Comparison of ENCODE assay signal across 16 cellular contexts in the genomic region with DNA sequence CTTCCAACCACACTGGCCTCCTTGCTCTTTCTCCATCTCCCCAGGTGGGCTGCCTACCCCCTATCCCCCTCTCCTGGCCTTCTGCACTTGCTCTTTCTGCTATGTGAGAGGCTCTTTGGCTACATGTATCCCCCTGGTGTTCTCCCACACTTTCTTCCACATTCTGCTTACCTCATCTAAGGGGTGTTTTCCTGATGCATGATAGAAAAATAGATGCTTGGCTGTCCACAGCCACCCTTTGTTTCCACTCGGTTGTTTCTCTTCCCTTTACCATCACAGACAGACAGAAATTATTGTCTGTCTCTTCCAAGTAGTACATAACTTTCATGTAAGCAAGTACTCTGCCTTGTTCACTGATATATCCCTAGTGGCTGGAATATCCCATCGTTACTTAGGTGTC. TPM values are rescaled to one million over a fixed set of nuclear protein-coding genes. Genes with fewer than 3 reads are reported as not detected.
DNase-seq lines count a peak whose midpoint lies in the region; ATAC-seq, FAIRE-seq and TF ChIP-seq lines count a peak whose summit lies in the region.
"Had no signal": no experiment of that assay in that cellular context is flagged by ENCODE, and none has a peak within 500 bp of the region (broad histone marks: within the 10 kb centered on the region; RNA-seq: fewer than 3 reads in every experiment).

No MANE protein-coding gene starts in this region.

- no peaks in the 10 kb centered on the region for H3K9me2 ChIP-seq in OCI-LY1 (ENCODE audit: low read depth, low read length)

- H4K20me1 ChIP-seq in OCI-LY1 (ENCODE audit: insufficient read depth, low read length) = no peaks in the 10 kb centered on the region

- H3K79me2 ChIP-seq in OCI-LY1 (ENCODE audit: insufficient read depth, low read length) = peaks cover 39% of the 10 kb centered on the region

- DNase-seq in GM19239 (ENCODE audit: insufficient read length, low spot score) (no peak), SKM-1 treated with dmso at 0.1 percent for 144 hours (lab: John Stamatoyannopoulos, UW; ENCODE audit: unreplicated experiment) (no peak), GM12892 (ENCODE audit: insufficient read length) (no peak)
- no peak for DNase-seq in activated CD4-positive, alpha-beta T cell treated with anti-CD3 and anti-CD28 coated beads, Interleukin-2, amount 50 U/mL, for 48 hours
- DNase-seq in activated CD4-positive, alpha-beta T cell treated with anti-CD3 and anti-CD28 coated beads, Interleukin-2, amount 50 U/mL, for 1 hour = no peak
- DNase-seq: ACHN; CD4-positive, alpha-beta memory T cell; DMS153; DMS79; GF-D8; GM23248 had no signal

- TF ChIP-seq CTCF in OCI-LY1 (IDR thresholded peaks at IDR 0.05; ENCODE audit: low read length) = no peak

- no peaks in the 10 kb centered on the region for H3K27me3 ChIP-seq in OCI-LY1 (ENCODE audit: insufficient read depth, low read length)

- peak overlapping the region; percentile 15; the same call in 1 of the 2 replicates for H3K4me2 ChIP-seq in OCI-LY1 (ENCODE audit: low read length)

- H3K9ac ChIP-seq in OCI-LY1 (ENCODE audit: low read length) = no peak overlapping the region
- H3K9ac ChIP-seq: GM23248 had no signal

- no peak overlapping the region for H3K4me3 ChIP-seq in OCI-LY1 (ENCODE audit: low read depth, low read length, poor library complexity, severe bottlenecking)
- H3K4me3 ChIP-seq: GM23248, HAP-1 had no signal

- H3K4me1 ChIP-seq in OCI-LY1 (ENCODE audit: insufficient read depth, low read length, severe bottlenecking) = peaks cover 66% of the 10 kb centered on the region
- H3K4me1 ChIP-seq: HAP-1 had no signal

- no peaks in the 10 kb centered on the region for H3K9me3 Mint-ChIP-seq in stimulated activated memory B cell treated with anti-CD40 and anti-IgM and Interleukin-4, amounts not matched to agents 10 μg/mL and 1 μg/mL and 100 μg/mL, for 72 hours
- H3K9me3 Mint-ChIP-seq: CD14-positive monocyte had no signal

- peaks cover 8% of the 10 kb centered on the region; the same call in 1 of the 2 replicates for H3K36me3 ChIP-seq in OCI-LY1 (ENCODE audit: insufficient read depth, low read length)
- H3K36me3 ChIP-seq: HAP-1 had no signal

- H3K4me3 Mint-ChIP-seq in stimulated activated memory B cell treated with anti-CD40 and anti-IgM and Interleukin-4, amounts not matched to agents 10 μg/mL and 1 μg/mL and 100 μg/mL, for 72 hours = no peak overlapping the region
- H3K4me3 Mint-ChIP-seq: CD14-positive monocyte had no signal

- peaks cover 17% of the 10 kb centered on the region for H3K4me1 Mint-ChIP-seq in stimulated activated memory B cell treated with anti-CD40 and anti-IgM and Interleukin-4, amounts not matched to agents 10 μg/mL and 1 μg/mL and 100 μg/mL, for 72 hours

- no peaks in the 10 kb centered on the region for H3K9me3 ChIP-seq in OCI-LY1 (ENCODE audit: low read length)
- H3K9me3 ChIP-seq: HAP-1 had no signal

- H3K27ac ChIP-seq in OCI-LY1 (ENCODE audit: low read depth, low read length, poor library complexity, severe bottlenecking) = peak overlapping the region; percentile 56
- H3K27ac ChIP-seq: GM23248 had no signal

- no peak overlapping the region for H2AFZ ChIP-seq in OCI-LY1 (ENCODE audit: low read length)
- H2AFZ ChIP-seq: GM23248 had no signal

- peak; percentile 72 for ATAC-seq in stimulated activated memory B cell treated with anti-CD40 and anti-IgM and Interleukin-4, amounts not matched to agents 10 μg/mL and 1 μg/mL and 100 μg/mL, for 72 hours

- no peak overlapping the region for H3K27ac Mint-ChIP-seq in stimulated activated memory B cell treated with anti-CD40 and anti-IgM and Interleukin-4, amounts not matched to agents 10 μg/mL and 1 μg/mL and 100 μg/mL, for 72 hours
- H3K27ac Mint-ChIP-seq: CD14-positive monocyte; CD4-positive, alpha-beta memory T cell had no signal

- no peak for TF ChIP-seq POLR2A in GM12892 (IDR thresholded peaks at IDR 0.05; ENCODE audit: low read depth, low read length)

- no peaks in the 10 kb centered on the region for H3F3A ChIP-seq in OCI-LY1 (ENCODE audit: insufficient read depth, low read length)

- peak; percentile 26 for FAIRE-seq in GM19239 (lab: Jason Lieb, UNC)
- no peak for FAIRE-seq in GM12892 (lab: Jason Lieb, UNC)
- FAIRE-seq: A204.1 had no signal

- H3K27me3 Mint-ChIP-seq in stimulated activated memory B cell treated with anti-CD40 and anti-IgM and Interleukin-4, amounts not matched to agents 10 μg/mL and 1 μg/mL and 100 μg/mL, for 72 hours = no peaks in the 10 kb centered on the region
- H3K27me3 Mint-ChIP-seq: CD4-positive, alpha-beta memory T cell had no signal

- peaks cover 6% of the 10 kb centered on the region for H3K36me3 Mint-ChIP-seq in stimulated activated memory B cell treated with anti-CD40 and anti-IgM and Interleukin-4, amounts not matched to agents 10 μg/mL and 1 μg/mL and 100 μg/mL, for 72 hours

RNA-seq across cellular contexts. Expression of a gene that starts 39.2 kb away (rescaled TPM):
- 0.32 TPM for polyA plus RNA-seq in GM12892 (2012; ENCODE audit: missing spikeins)
